ENCODE assay signal across 8 cellular contexts in genomic region chr19:18429717-18430416, GRCh38. TPM values are rescaled to one million over a fixed set of nuclear protein-coding genes. Genes with fewer than 3 reads are reported as not detected.
DNase-seq lines count a peak whose midpoint lies in the region; ATAC-seq and TF ChIP-seq lines count a peak whose summit lies in the region.

No MANE protein-coding gene starts in this region.

- H3K4me1 Mint-ChIP-seq in activated CD4-positive, alpha-beta memory T cell treated with anti-CD3 and anti-CD28 coated beads, Interleukin-2, amount 10 ng/mL, durations not matched to agents 7 days and 5 days: peaks cover 40% of the 10 kb centered on the region
- peaks cover 21 to 36% of the 10 kb centered on the region in 2 donors for H3K4me1 Mint-ChIP-seq in immature natural killer cell

- no peak for TF ChIP-seq CTCF in thoracic aorta (IDR thresholded peaks at IDR 0.05)

- H3K4me3 ChIP-seq in thoracic aorta: peak overlapping the region; percentile 69

- H3K36me3 ChIP-seq in thoracic aorta: no peaks in the 10 kb centered on the region

- ATAC-seq in thoracic aorta (ENCODE audit: insufficient number of reproducible peaks, low FRiP score, low read depth) (no peak), GM19463 (IDR thresholded peaks at IDR 0.05; ENCODE audit: unreplicated experiment) (no peak)

- H3K9me3 ChIP-seq in thoracic aorta: no peaks in the 10 kb centered on the region

- no peaks in the 10 kb centered on the region for H3K9me3 Mint-ChIP-seq in activated CD4-positive, alpha-beta memory T cell treated with anti-CD3 and anti-CD28 coated beads, Interleukin-2, amount 10 ng/mL, durations not matched to agents 7 days and 5 days
- no peaks in the 10 kb centered on the region for H3K9me3 Mint-ChIP-seq in immature natural killer cell

- DNase-seq in activated CD8-positive, alpha-beta memory T cell treated with anti-CD3 and anti-CD28 coated beads, Interleukin-2, amount 50 U/mL, for 48 hours: peak; percentile 63
- DNase-seq in activated CD8-positive, alpha-beta memory T cell treated with anti-CD3 and anti-CD28 coated beads, Interleukin-2, amount 50 U/mL, for 4 hours: no peak
- DNase-seq in activated CD4-positive, alpha-beta memory T cell treated with anti-CD3 and anti-CD28 coated beads, Interleukin-2, amount 10 ng/mL, durations not matched to agents 7 days and 5 days: peak; percentile 52
- DNase-seq in immature natural killer cell (no peak), thoracic aorta (ENCODE audit: low spot score) (no peak), RKO (ENCODE audit: low spot score) (no peak)
- no peak for DNase-seq in stimulated activated CD4-positive, alpha-beta T cell treated with anti-CD3 and anti-CD28 coated beads, Interleukin-1b, Interleukin-23, amount 100 ng/mL, for 48 hours

- peaks cover 20 to 57% of the 10 kb centered on the region in 2 donors for H3K4me1 ChIP-seq in thoracic aorta (ENCODE audit: control insufficient read depth in 1 of 2, low read depth in 2 of 2)

- peaks cover 15% of the 10 kb centered on the region for H3K36me3 Mint-ChIP-seq in activated CD4-positive, alpha-beta memory T cell treated with anti-CD3 and anti-CD28 coated beads, Interleukin-2, amount 10 ng/mL, durations not matched to agents 7 days and 5 days (ENCODE audit: low read depth)
- no peaks in the 10 kb centered on the region for H3K36me3 Mint-ChIP-seq in immature natural killer cell

- CTCF ChIA-PET in activated CD4-positive, alpha-beta memory T cell treated with anti-CD3 and anti-CD28 coated beads, Interleukin-2, amount 10 ng/mL, durations not matched to agents 7 days and 5 days (lab: Charles Lee): interaction anchor here (1.8 kb wide), 1 partner anchor 41 kb away, joined by 4 read pairs; no protein-coding TSS in a partner anchor

- POLR2A ChIA-PET in activated CD4-positive, alpha-beta memory T cell treated with anti-CD3 and anti-CD28 coated beads, Interleukin-2, amount 10 ng/mL, durations not matched to agents 7 days and 5 days (lab: Charles Lee): interaction anchor here (1.5 to 3.2 kb wide), 5 partner anchors 7 to 150 kb away, joined by 3 to 29 read pairs (median 15); partner anchors contain the start of gene SSBP4

- H3K27ac ChIP-seq in thoracic aorta: peak overlapping the region; percentile 43 to 54

- peak overlapping the region; percentile 82 for H3K27ac Mint-ChIP-seq in activated CD4-positive, alpha-beta memory T cell treated with anti-CD3 and anti-CD28 coated beads, Interleukin-2, amount 10 ng/mL, durations not matched to agents 7 days and 5 days
- H3K27ac Mint-ChIP-seq in immature natural killer cell: peak overlapping the region; percentile 81 to 92 (median 86)

- no peaks in the 10 kb centered on the region for H3K27me3 ChIP-seq in thoracic aorta (replicated peaks; ENCODE audit: insufficient read depth)

- H3K4me3 Mint-ChIP-seq in activated CD4-positive, alpha-beta memory T cell treated with anti-CD3 and anti-CD28 coated beads, Interleukin-2, amount 10 ng/mL, durations not matched to agents 7 days and 5 days: peak overlapping the region; percentile 56
- H3K4me3 Mint-ChIP-seq in immature natural killer cell: peak overlapping the region; percentile 52 to 77 (median 64)

- no peaks in the 10 kb centered on the region for H3K27me3 Mint-ChIP-seq in activated CD4-positive, alpha-beta memory T cell treated with anti-CD3 and anti-CD28 coated beads, Interleukin-2, amount 10 ng/mL, durations not matched to agents 7 days and 5 days
- peaks cover 4 to 13% (median 4%) of the 10 kb centered on the region in 3 donors for H3K27me3 Mint-ChIP-seq in immature natural killer cell (ENCODE audit: low read depth in 3 of 3)

RNA-seq across cellular contexts. Expression of gene ISYNA1, which starts 8.1 kb away (rescaled TPM):
- 10 to 100 TPM; 16.7 to 18.0 TPM for total RNA-seq in activated CD4-positive, alpha-beta memory T cell treated with anti-CD3 and anti-CD28 coated beads, Interleukin-2, amount 10 ng/mL, durations not matched to agents 7 days and 5 days
- polyA plus RNA-seq in immature natural killer cell: 10 to 100 TPM; 29.7 to 32.2 (median 31.2) TPM
- total RNA-seq in thoracic aorta: 100 to 1,000 TPM in 1 of 2 donors, 10 to 100 TPM in 1; 60.9 to 143 TPM

RNA-seq across cellular contexts. Expression of gene SSBP4, which starts 10.7 kb away (rescaled TPM):
- total RNA-seq in activated CD4-positive, alpha-beta memory T cell treated with anti-CD3 and anti-CD28 coated beads, Interleukin-2, amount 10 ng/mL, durations not matched to agents 7 days and 5 days: 100 to 1,000 TPM; 140 to 153 TPM
- polyA plus RNA-seq in immature natural killer cell: 100 to 1,000 TPM in 2 of 3 donors, 10 to 100 TPM in 1; 73.5 to 122 (median 107) TPM
- total RNA-seq in thoracic aorta: 10 to 100 TPM; 87.7 to 94.9 TPM

RNA-seq across cellular contexts. Expression of gene LRRC25, which starts 32.4 kb away (rescaled TPM):
- total RNA-seq in activated CD4-positive, alpha-beta memory T cell treated with anti-CD3 and anti-CD28 coated beads, Interleukin-2, amount 10 ng/mL, durations not matched to agents 7 days and 5 days: not detected
- polyA plus RNA-seq in immature natural killer cell: 10 to 100 TPM in 1 of 3 donors, 1 to 10 TPM in 2; 2.7 to 18.1 (median 7.7) TPM
- total RNA-seq in thoracic aorta: 10 to 100 TPM; 18.7 to 30.3 TPM

RNA-seq across cellular contexts. Expression of gene GDF15, which starts 43.9 kb away (rescaled TPM):
- total RNA-seq in activated CD4-positive, alpha-beta memory T cell treated with anti-CD3 and anti-CD28 coated beads, Interleukin-2, amount 10 ng/mL, durations not matched to agents 7 days and 5 days: not detected
- not detected for polyA plus RNA-seq in immature natural killer cell
- total RNA-seq in thoracic aorta: 10 to 100 TPM in 1 of 2 donors, 1 to 10 TPM in 1; 2.3 to 25.5 TPM

Comparison
In these comparisons a context has a peak if more than half of its experiments do, and no peak if none do; other contexts are left out.
1. DNase-seq: peak in activated CD8-positive, alpha-beta memory T cell treated with anti-CD3 and anti-CD28 coated beads, Interleukin-2, amount 50 U/mL, for 48 hours (single experiment) and activated CD4-positive, alpha-beta memory T cell treated with anti-CD3 and anti-CD28 coated beads, Interleukin-2, amount 10 ng/mL, durations not matched to agents 7 days and 5 days (single experiment); none in activated CD8-positive, alpha-beta memory T cell treated with anti-CD3 and anti-CD28 coated beads, Interleukin-2, amount 50 U/mL, for 4 hours (single experiment), immature natural killer cell (0 of 3), thoracic aorta (single experiment), stimulated activated CD4-positive, alpha-beta T cell treated with anti-CD3 and anti-CD28 coated beads, Interleukin-1b, Interleukin-23, amount 100 ng/mL, for 48 hours (single experiment) and RKO (single experiment).
2. RNA of gene LRRC25, which starts 32.4 kb away (total RNA-seq): 18.7 to 30.3 TPM in thoracic aorta; not detected in activated CD4-positive, alpha-beta memory T cell treated with anti-CD3 and anti-CD28 coated beads, Interleukin-2, amount 10 ng/mL, durations not matched to agents 7 days and 5 days; every median in the first group is over 10 times any median in the second.